7 cellular contexts compared by ENCODE assay signal in the genomic region with DNA sequence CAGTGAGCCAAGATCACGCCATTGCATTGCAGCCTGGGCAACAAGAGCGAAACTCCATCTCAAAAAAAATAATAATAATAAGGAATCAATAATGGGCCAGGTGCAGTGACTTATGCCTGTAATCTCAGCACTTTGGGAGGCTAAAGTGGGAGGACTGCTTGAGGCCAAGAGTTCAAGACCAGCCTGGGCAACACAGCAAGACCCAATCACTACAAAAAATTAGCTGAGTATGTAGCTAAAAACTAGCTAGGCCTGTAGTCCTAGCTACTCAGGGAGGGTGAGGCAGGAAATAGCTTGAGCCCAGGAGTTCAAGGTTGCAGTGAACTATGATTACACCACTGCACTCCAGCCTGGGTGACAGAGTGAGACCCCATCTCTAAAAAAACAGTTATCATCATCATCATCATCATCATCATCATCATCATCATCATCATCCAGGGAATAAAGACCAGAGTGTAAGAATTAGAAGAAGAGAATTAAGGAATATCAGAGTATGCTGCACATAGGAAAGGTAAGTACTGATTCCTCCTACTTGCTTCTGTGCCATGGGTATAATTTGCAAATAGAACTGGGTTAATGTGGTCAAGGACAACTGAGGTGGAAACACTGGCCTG.
DNase-seq lines count a peak whose midpoint lies in the region; ATAC-seq, FAIRE-seq and TF ChIP-seq lines count a peak whose summit lies in the region.
"Not testable (repeated sequence)": the region's sequence is repeated elsewhere in the genome, so short reads cannot be mapped to it uniquely, and the experiment has no call there.

No MANE protein-coding gene starts in this region.

- WGBS in K562 (ENCODE audit: insufficient coverage, low coverage, missing lambda C conversion rate) = 97% methylated on average over 2 of the region's 2 CpGs

- peak overlapping the region; percentile 50 for H3K27ac Mint-ChIP-seq in activated CD4-positive, alpha-beta T cell treated with anti-CD3 and anti-CD28 coated beads, Interleukin-2, amount 10 ng/mL, durations not matched to agents 24 days and 14 days
- H3K27ac Mint-ChIP-seq in naive B cell = peak overlapping the region in 5 of 6 donors; percentile 70 to 95 (median 86)
- H3K27ac Mint-ChIP-seq in stimulated activated memory B cell treated with anti-CD40 and anti-IgM and Interleukin-4, amounts not matched to agents 10 μg/mL and 1 μg/mL and 100 μg/mL, for 72 hours = peak overlapping the region; percentile 79

- peaks cover 74% of the 10 kb centered on the region for H3K4me1 ChIP-seq in DOHH2 (ENCODE audit: control insufficient read depth, low read length)
- peaks cover 56% of the 10 kb centered on the region for H3K4me1 ChIP-seq in Karpas-422 (ENCODE audit: low read length)
- not testable (repeated sequence) for H3K4me1 ChIP-seq in K562 (replicated peaks in 1 of 2; ENCODE audit: control insufficient read depth in 2 of 2, insufficient read depth in 2 of 2, low read length in 2 of 2)

- not testable (repeated sequence) for H3K9me2 ChIP-seq in DOHH2 (replicated peaks; ENCODE audit: control insufficient read depth, low read length); Karpas-422 (replicated peaks; ENCODE audit: insufficient read depth, low read length); SU-DHL-6 (replicated peaks; ENCODE audit: insufficient read depth, low read length)

- intact Hi-C loops in activated CD4-positive, alpha-beta T cell treated with anti-CD3 and anti-CD28 coated beads, Interleukin-2, amount 10 ng/mL, durations not matched to agents 24 days and 14 days (cut with micrococcal nuclease); K562 (cut with micrococcal nuclease): not testable (repeated sequence)

- not testable (repeated sequence) for H3K4me3 Mint-ChIP-seq in activated CD4-positive, alpha-beta T cell treated with anti-CD3 and anti-CD28 coated beads, Interleukin-2, amount 10 ng/mL, durations not matched to agents 24 days and 14 days; stimulated activated memory B cell treated with anti-CD40 and anti-IgM and Interleukin-4, amounts not matched to agents 10 μg/mL and 1 μg/mL and 100 μg/mL, for 72 hours
- peak overlapping the region; percentile 13 to 89 (median 51) for H3K4me3 Mint-ChIP-seq in naive B cell

- H3K36me3 ChIP-seq in DOHH2 (ENCODE audit: control insufficient read depth, low read length) (peaks cover 67% of the 10 kb centered on the region), Karpas-422 (ENCODE audit: insufficient read depth, low read length) (peaks cover 46% of the 10 kb centered on the region), K562 (ENCODE audit: control insufficient read depth, insufficient read depth, low read length) (peaks cover 95% of the 10 kb centered on the region)
- H3K36me3 ChIP-seq in SU-DHL-6 (ENCODE audit: low read length) = not testable (repeated sequence)

- not testable (repeated sequence) for H3K9me3 Mint-ChIP-seq in activated CD4-positive, alpha-beta T cell treated with anti-CD3 and anti-CD28 coated beads, Interleukin-2, amount 10 ng/mL, durations not matched to agents 24 days and 14 days; naive B cell; stimulated activated memory B cell treated with anti-CD40 and anti-IgM and Interleukin-4, amounts not matched to agents 10 μg/mL and 1 μg/mL and 100 μg/mL, for 72 hours

- in situ Hi-C loops in K562 (cut with MboI) = not testable (repeated sequence)

- H3K27ac ChIP-seq in DOHH2 (ENCODE audit: low read depth, low read length) (peak overlapping the region; percentile 98), Karpas-422 (ENCODE audit: low read length) (peak overlapping the region; percentile 97), SU-DHL-6 (ENCODE audit: low read depth, low read length) (peak overlapping the region; percentile 96)
- not testable (repeated sequence) for H3K27ac ChIP-seq in K562 (ENCODE audit: extremely low read depth, low read depth, low read length)

- TF ChIP-seq CTCF in DOHH2 (IDR thresholded peaks at IDR 0.05; ENCODE audit: low read depth, low read length, poor library complexity, severe bottlenecking); SU-DHL-6 (IDR thresholded peaks at IDR 0.05; ENCODE audit: insufficient read depth, low read length, poor library complexity, severe bottlenecking); K562 (IDR thresholded peaks at IDR 0.05 in 2 of 3, conservative IDR thresholded peaks at IDR 0.05 in 1 of 3; ENCODE audit: insufficient read depth in 2 of 3, low read depth in 1 of 3, low read length in 3 of 3): not testable (repeated sequence)

- peaks cover 39% of the 10 kb centered on the region for H3K36me3 Mint-ChIP-seq in activated CD4-positive, alpha-beta T cell treated with anti-CD3 and anti-CD28 coated beads, Interleukin-2, amount 10 ng/mL, durations not matched to agents 24 days and 14 days (ENCODE audit: low read depth)
- H3K36me3 Mint-ChIP-seq in naive B cell = peaks cover 5 to 17% of the 10 kb centered on the region in 2 donors
- H3K36me3 Mint-ChIP-seq in stimulated activated memory B cell treated with anti-CD40 and anti-IgM and Interleukin-4, amounts not matched to agents 10 μg/mL and 1 μg/mL and 100 μg/mL, for 72 hours = peaks cover 45% of the 10 kb centered on the region

- not testable (repeated sequence) for DNase-seq in Karpas-422; activated CD4-positive, alpha-beta T cell treated with anti-CD3 and anti-CD28 coated beads, Interleukin-2, amount 10 ng/mL, durations not matched to agents 24 days and 14 days; K562 (ENCODE audit: extremely low read depth in 1 of 4, low spot score in 3 of 4); naive B cell

- TF ChIP-seq POLR2A in K562 (conservative IDR thresholded peaks at IDR 0.05) = not testable (repeated sequence)

- ATAC-seq in K562; naive B cell (ENCODE audit: low read depth in 2 of 2); stimulated activated memory B cell treated with anti-CD40 and anti-IgM and Interleukin-4, amounts not matched to agents 10 μg/mL and 1 μg/mL and 100 μg/mL, for 72 hours: not testable (repeated sequence)

- not testable (repeated sequence) for FAIRE-seq in K562 (lab: Jason Lieb, UNC)

- TF ChIP-seq RAD21 in K562 (CRISPR knock-in tag; conservative IDR thresholded peaks at IDR 0.05 in 1 of 2, IDR thresholded peaks at IDR 0.05 in 1 of 2) = not testable (repeated sequence)

- peaks cover 17% of the 10 kb centered on the region for H3K4me1 Mint-ChIP-seq in activated CD4-positive, alpha-beta T cell treated with anti-CD3 and anti-CD28 coated beads, Interleukin-2, amount 10 ng/mL, durations not matched to agents 24 days and 14 days
- H3K4me1 Mint-ChIP-seq in naive B cell = peaks cover 62 to 82% (median 76%) of the 10 kb centered on the region in 3 donors
- peaks cover 82% of the 10 kb centered on the region for H3K4me1 Mint-ChIP-seq in stimulated activated memory B cell treated with anti-CD40 and anti-IgM and Interleukin-4, amounts not matched to agents 10 μg/mL and 1 μg/mL and 100 μg/mL, for 72 hours

- H3K79me2 ChIP-seq in DOHH2 (ENCODE audit: control insufficient read depth, low read length) (peaks cover 83% of the 10 kb centered on the region), Karpas-422 (ENCODE audit: low read length) (peaks cover 68% of the 10 kb centered on the region), SU-DHL-6 (ENCODE audit: insufficient read depth, low read length) (peaks cover 60% of the 10 kb centered on the region), K562 (ENCODE audit: control insufficient read depth, insufficient read depth, low read length) (peaks cover 96% of the 10 kb centered on the region)

- H3K9ac ChIP-seq in Karpas-422 (ENCODE audit: low read length) (peak overlapping the region; percentile 67; the same call in 1 of the 2 replicates), SU-DHL-6 (ENCODE audit: low read length) (peak overlapping the region; percentile 67)
- not testable (repeated sequence) for H3K9ac ChIP-seq in K562 (ENCODE audit: insufficient read depth in 1 of 2, low read depth in 2 of 2, low read length in 2 of 2)

- H3K9me1 ChIP-seq in K562 (ENCODE audit: control insufficient read depth, insufficient read depth, low read length) = not testable (repeated sequence)

- CTCF ChIA-PET in K562 (lab: Yijun Ruan, JAX; ENCODE audit: low intra/inter-chr PET ratio) = interaction anchor here (0.5 kb wide), 1 partner anchor 20 kb away, joined by 6 read pairs; no protein-coding TSS in a partner anchor

- not testable (repeated sequence) for H2AFZ ChIP-seq in Karpas-422 (ENCODE audit: low read length); SU-DHL-6 (ENCODE audit: low read depth, low read length, severe bottlenecking); K562 (ENCODE audit: low read depth, low read length)

- H3K4me3 ChIP-seq in DOHH2 (ENCODE audit: low read length) (peak overlapping the region; percentile 75), Karpas-422 (ENCODE audit: low read length) (peak overlapping the region; percentile 58; the same call in 1 of the 2 replicates), SU-DHL-6 (ENCODE audit: insufficient read depth, low read length, poor library complexity, severe bottlenecking) (peak overlapping the region; percentile 52)
- H3K4me3 ChIP-seq in K562 = not testable (repeated sequence)

- not testable (repeated sequence) for BruUV-seq in K562 (replicated peaks; lab: Mats Ljungman, UMichigan)

- H3K4me2 ChIP-seq in DOHH2 (ENCODE audit: low read length) (peak overlapping the region; percentile 94), Karpas-422 (ENCODE audit: low read depth, low read length, poor library complexity, severe bottlenecking) (peak overlapping the region; percentile 68), SU-DHL-6 (ENCODE audit: low read depth, low read length, poor library complexity, severe bottlenecking) (peak overlapping the region; percentile 74)
- H3K4me2 ChIP-seq in K562 (ENCODE audit: insufficient read depth, low read length) = not testable (repeated sequence)

- H3K27me3 ChIP-seq in DOHH2 (ENCODE audit: control insufficient read depth, low read length); Karpas-422 (ENCODE audit: low read length); SU-DHL-6 (ENCODE audit: low read length); K562 (ENCODE audit: control insufficient read depth in 2 of 2, insufficient read depth in 2 of 2, low read length in 2 of 2): not testable (repeated sequence)

- POLR2A ChIA-PET in K562 (lab: Yijun Ruan, JAX) = interaction anchor here (0.8 kb wide), 1 partner anchor 125 kb away, joined by 3 read pairs; no protein-coding TSS in a partner anchor

- TF ChIP-seq EP300 in K562 (IDR thresholded peaks at IDR 0.05; ENCODE audit: low read length) = not testable (repeated sequence)

- H3K27me3 Mint-ChIP-seq in activated CD4-positive, alpha-beta T cell treated with anti-CD3 and anti-CD28 coated beads, Interleukin-2, amount 10 ng/mL, durations not matched to agents 24 days and 14 days; naive B cell; stimulated activated memory B cell treated with anti-CD40 and anti-IgM and Interleukin-4, amounts not matched to agents 10 μg/mL and 1 μg/mL and 100 μg/mL, for 72 hours: not testable (repeated sequence)

- H4K20me1 ChIP-seq in DOHH2 (ENCODE audit: control insufficient read depth, insufficient read depth, low read depth, low read length); Karpas-422 (ENCODE audit: insufficient read depth, low read depth, low read length); SU-DHL-6 (ENCODE audit: low read depth, low read length): not testable (repeated sequence)
- H4K20me1 ChIP-seq in K562 (replicated peaks; ENCODE audit: control insufficient read depth, insufficient read depth, low read length) = peaks cover 38% of the 10 kb centered on the region

- peaks cover 26% of the 10 kb centered on the region for H3F3A ChIP-seq in DOHH2 (ENCODE audit: control insufficient read depth, insufficient read depth)
- H3F3A ChIP-seq in SU-DHL-6 (ENCODE audit: insufficient read depth) = peaks cover 45% of the 10 kb centered on the region

- H3K9me3 ChIP-seq in DOHH2 (ENCODE audit: control insufficient read depth, insufficient read depth, low read length); Karpas-422 (ENCODE audit: low read length); SU-DHL-6 (ENCODE audit: insufficient read depth, low read length); K562 (replicated peaks; ENCODE audit: control insufficient read depth, insufficient read depth, low read depth, low read length): not testable (repeated sequence)
